ENCODE assay signal across 18 cellular contexts in genomic region chr15:70442616-70443321, GRCh38.
"Had no signal": no experiment of that assay in that cellular context is flagged by ENCODE, and none has a peak within 500 bp of the region (broad histone marks: within the 10 kb centered on the region; RNA-seq: fewer than 3 reads in every experiment).

No MANE protein-coding gene starts in this region.

- H3K27me3 ChIP-seq: thyroid gland had no signal

- H3K27ac ChIP-seq: coronary artery, esophagus squamous epithelium, spleen, thyroid gland had no signal

- H3K4me3 Mint-ChIP-seq: activated CD8-positive, alpha-beta memory T cell treated with anti-CD3 and anti-CD28 coated beads, Interleukin-2, amount 10 ng/mL, durations not matched to agents 7 days and 5 days; activated naive CD4-positive, alpha-beta T cell treated with anti-CD3 and anti-CD28 coated beads, Interleukin-2, amount 50 U/mL, for 24 hours; nephron; T-cell had no signal

- H3K27me3 Mint-ChIP-seq: activated naive CD4-positive, alpha-beta T cell treated with anti-CD3 and anti-CD28 coated beads, Interleukin-2, amount 50 U/mL, for 24 hours had no signal

- H3K36me3 ChIP-seq: esophagus squamous epithelium, spleen, thyroid gland had no signal

- H3K36me3 Mint-ChIP-seq: activated CD8-positive, alpha-beta memory T cell treated with anti-CD3 and anti-CD28 coated beads, Interleukin-2, amount 10 ng/mL, durations not matched to agents 7 days and 5 days; activated naive CD4-positive, alpha-beta T cell treated with anti-CD3 and anti-CD28 coated beads, Interleukin-2, amount 50 U/mL, for 24 hours; T-cell had no signal

- H3K9me3 ChIP-seq: esophagus squamous epithelium, spleen, thyroid gland had no signal

- H3K4me1 ChIP-seq: thyroid gland had no signal

- H3K4me3 ChIP-seq: coronary artery, esophagus squamous epithelium, spleen, thyroid gland had no signal

- H3K27ac Mint-ChIP-seq: activated CD8-positive, alpha-beta memory T cell treated with anti-CD3 and anti-CD28 coated beads, Interleukin-2, amount 10 ng/mL, durations not matched to agents 7 days and 5 days; activated naive CD4-positive, alpha-beta T cell treated with anti-CD3 and anti-CD28 coated beads, Interleukin-2, amount 50 U/mL, for 24 hours; nephron; T-cell had no signal

- H3K9me3 Mint-ChIP-seq: activated naive CD4-positive, alpha-beta T cell treated with anti-CD3 and anti-CD28 coated beads, Interleukin-2, amount 50 U/mL, for 24 hours; nephron; T-cell had no signal

- DNase-seq: activated CD4-positive, alpha-beta T cell treated with anti-CD3 and anti-CD28 coated beads for 1 hour; activated CD4-positive, alpha-beta T cell treated with anti-CD3 and anti-CD28 coated beads, Interleukin-2, amount 50 U/mL, for 48 hours; activated CD8-positive, alpha-beta memory T cell treated with anti-CD3 and anti-CD28 coated beads, Interleukin-2, amount 10 ng/mL, durations not matched to agents 7 days and 5 days; activated effector memory CD4-positive, alpha-beta T cell treated with Interleukin-2 at 50 U/mL for 16 hours; activated T-cell treated with anti-CD3 and anti-CD28 coated beads, Interleukin-2, amount 50 U/mL, for 1 hour; amniotic stem cell; central memory CD4-positive, alpha-beta T cell; effector CD4-positive, alpha-beta T cell; esophagus squamous epithelium; mesendoderm; occipital lobe; spleen; T-cell; T1000; thyroid gland had no signal
